29 cellular contexts compared by ENCODE assay signal in the genomic region with DNA sequence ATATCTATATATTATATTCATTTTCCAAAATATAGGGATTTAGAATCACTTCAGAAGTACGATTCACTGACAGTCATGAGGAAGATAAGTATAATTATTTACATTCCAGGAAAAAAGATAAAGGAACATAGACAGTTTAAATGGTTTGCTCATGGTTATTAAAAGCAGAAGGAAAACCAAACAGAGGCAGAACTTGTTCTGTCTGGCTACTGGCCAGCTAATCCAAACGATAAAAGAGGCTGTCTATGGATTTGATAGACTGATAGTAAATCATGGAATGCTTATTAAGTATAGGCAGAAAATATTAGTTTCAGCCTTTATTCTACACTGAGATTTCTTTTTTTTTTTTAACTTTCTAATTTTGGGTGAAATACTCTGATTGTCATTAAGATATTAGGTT. TPM values are rescaled to one million over a fixed set of nuclear protein-coding genes. Genes with fewer than 3 reads are reported as not detected.
"Had no signal": no experiment of that assay in that cellular context is flagged by ENCODE, and none has a peak within 500 bp of the region (broad histone marks: within the 10 kb centered on the region; RNA-seq: fewer than 3 reads in every experiment).

No MANE protein-coding gene starts in this region.

- H3K9me3 ChIP-seq: esophagus muscularis mucosa, heart right ventricle, left lung, lower lobe of right lung, right atrium auricular region, spleen, suprapubic skin, tibial artery had no signal

- H3K4me3 ChIP-seq: esophagus muscularis mucosa, heart right ventricle, left lung, lower lobe of right lung, neural progenitor cell, right atrium auricular region, spleen, suprapubic skin, tibial artery had no signal

- H3K36me3 ChIP-seq: brain microvascular endothelial cell, heart right ventricle, left lung, lower lobe of right lung, neural progenitor cell, right atrium auricular region, suprapubic skin, tibial artery, WERI-Rb-1 had no signal

- H3K27me3 ChIP-seq: brain microvascular endothelial cell, esophagus muscularis mucosa, left lung, neural progenitor cell, right atrium auricular region, suprapubic skin, tibial artery had no signal

- H3K27ac ChIP-seq: brain microvascular endothelial cell, esophagus muscularis mucosa, heart right ventricle, left lung, lower lobe of right lung, neural progenitor cell, parathyroid adenoma, right atrium auricular region, spleen, suprapubic skin, tibial artery, WERI-Rb-1 had no signal

- DNase-seq: activated CD4-positive, alpha-beta memory T cell treated with anti-CD3 and anti-CD28 coated beads for 36 hours; activated CD4-positive, alpha-beta T cell treated with anti-CD3 and anti-CD28 coated beads, Interleukin-2, amount 10 ng/mL, durations not matched to agents 24 days and 14 days; activated gamma-delta T cell treated with Interleukin-2 at 50 U/mL for 16 hours; activated naive CD4-positive, alpha-beta T cell treated with anti-CD3 and anti-CD28 coated beads, Interleukin-2, amount 50 U/mL, for 16 hours; activated T-cell treated with anti-CD3 and anti-CD28 coated beads, Interleukin-2, amount 50 U/mL, for 4 hours; amniotic stem cell; brain microvascular endothelial cell; central memory CD4-positive, alpha-beta T cell; dermis blood vessel endothelial cell; effector CD4-positive, alpha-beta T cell; foreskin melanocyte; heart right ventricle; kidney glomerular epithelial cell; left lung; lower lobe of right lung; mesendoderm; natural killer cell; occipital lobe; spleen; stimulated activated naive CD4-positive, alpha-beta T cell; tibial artery; WERI-Rb-1 had no signal

- ATAC-seq: activated CD4-positive, CD25-positive, alpha-beta regulatory T cell treated with anti-CD3 and anti-CD28 coated beads, Interleukin-2, amount 50 U/mL, for 24 hours; activated T-cell treated with anti-CD3 and anti-CD28 coated beads, Interleukin-2, amount 50 U/mL, for 4 hours; activated T-helper 17 cell treated with anti-CD3 and anti-CD28 coated beads, Interleukin-2, amount 50 U/mL, for 72 hours; heart right ventricle; left lung; lower lobe of right lung; natural killer cell had no signal

- H3K4me1 ChIP-seq: esophagus muscularis mucosa, heart right ventricle, left lung, lower lobe of right lung, neural progenitor cell, parathyroid adenoma, right atrium auricular region, spleen, suprapubic skin, tibial artery had no signal

RNA-seq across cellular contexts. Expression of a gene that starts 56.5 kb away (rescaled TPM):
- total RNA-seq: activated CD4-positive, alpha-beta T cell treated with anti-CD3 and anti-CD28 coated beads, Interleukin-2, amount 10 ng/mL, durations not matched to agents 24 days and 14 days had no signal
